Comparison of ENCODE assay signal across 1 cellular context in the genomic region with DNA sequence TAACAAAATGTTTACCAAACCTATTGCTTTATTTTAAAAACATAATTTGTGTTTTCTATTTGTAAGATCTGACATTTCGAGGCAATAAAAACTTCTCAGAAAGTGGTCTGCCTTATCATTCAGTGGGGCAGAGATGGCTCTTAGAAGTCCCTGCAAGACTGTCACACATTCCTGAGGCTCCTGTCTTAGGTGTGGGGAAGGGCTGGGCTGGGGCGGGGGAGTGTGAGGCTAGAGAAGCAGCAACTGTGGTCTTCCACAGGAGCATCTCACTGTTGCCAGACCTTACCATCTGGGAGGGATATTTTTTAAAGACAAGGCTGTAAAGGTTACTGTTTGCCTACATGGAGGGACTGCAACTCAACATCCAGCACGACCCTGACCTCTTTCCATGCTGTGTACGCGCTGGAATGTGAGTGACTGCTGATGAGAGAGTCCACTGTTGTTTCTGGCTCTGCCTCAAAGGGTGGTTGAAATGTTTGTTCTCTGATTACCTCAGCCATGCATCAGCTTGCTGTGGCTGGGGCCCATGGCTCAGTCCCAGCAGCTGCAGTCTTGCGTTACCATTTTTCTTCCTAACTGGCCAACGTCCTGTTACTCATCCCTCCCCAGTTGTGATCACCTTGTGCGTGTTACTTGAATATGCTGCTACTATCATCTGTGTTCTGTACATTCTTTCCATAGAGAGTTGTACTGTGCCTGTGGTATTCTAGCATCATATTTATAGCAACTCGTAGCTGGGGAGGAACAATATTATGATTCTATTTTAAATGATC.
TF ChIP-seq lines count a peak whose summit lies in the region.

No MANE protein-coding gene starts in this region.

TF ChIP-seq in liver, 16 proteins besides CTCF, POLR2A, EP300 and RAD21 (continued from another document):
- TF ChIP-seq NR2F2 (IDR thresholded peaks at IDR 0.05) (peak; percentile 78), YY1 (IDR thresholded peaks at IDR 0.05) (peak; percentile 85), JUND (IDR thresholded peaks at IDR 0.05) (peak; percentile 82 to 86), GABPA (IDR thresholded peaks at IDR 0.05 in 1 of 2, conservative IDR thresholded peaks at IDR 0.05 in 1 of 2) (peak in 1 of 2 donors; percentile 45), HNF4A (conservative IDR thresholded peaks at IDR 0.05) (peak; percentile 83 to 89), FOXA1 (IDR thresholded peaks at IDR 0.05) (peak; percentile 88), RXRA (IDR thresholded peaks at IDR 0.05) (peak; percentile 92 to 97), FOXA2 (IDR thresholded peaks at IDR 0.05) (peak; percentile 89), SP1 (IDR thresholded peaks at IDR 0.05) (peak; percentile 94), EGR1 (IDR thresholded peaks at IDR 0.05; ENCODE audit: low read depth in 2 of 2) (peak; percentile 69 to 72), TAF1 (conservative IDR thresholded peaks at IDR 0.05) (no peak)
- TF ChIP-seq, protein P1, sequence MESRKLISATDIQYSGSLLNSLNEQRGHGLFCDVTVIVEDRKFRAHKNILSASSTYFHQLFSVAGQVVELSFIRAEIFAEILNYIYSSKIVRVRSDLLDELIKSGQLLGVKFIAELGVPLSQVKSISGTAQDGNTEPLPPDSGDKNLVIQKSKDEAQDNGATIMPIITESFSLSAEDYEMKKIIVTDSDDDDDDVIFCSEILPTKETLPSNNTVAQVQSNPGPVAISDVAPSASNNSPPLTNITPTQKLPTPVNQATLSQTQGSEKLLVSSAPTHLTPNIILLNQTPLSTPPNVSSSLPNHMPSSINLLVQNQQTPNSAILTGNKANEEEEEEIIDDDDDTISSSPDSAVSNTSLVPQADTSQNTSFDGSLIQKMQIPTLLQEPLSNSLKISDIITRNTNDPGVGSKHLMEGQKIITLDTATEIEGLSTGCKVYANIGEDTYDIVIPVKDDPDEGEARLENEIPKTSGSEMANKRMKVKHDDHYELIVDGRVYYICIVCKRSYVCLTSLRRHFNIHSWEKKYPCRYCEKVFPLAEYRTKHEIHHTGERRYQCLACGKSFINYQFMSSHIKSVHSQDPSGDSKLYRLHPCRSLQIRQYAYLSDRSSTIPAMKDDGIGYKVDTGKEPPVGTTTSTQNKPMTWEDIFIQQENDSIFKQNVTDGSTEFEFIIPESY (IDR thresholded peaks at IDR 0.05), result peak; percentile 47
